ENCODE assay signal across 8 cellular contexts in genomic region chr5:157342822-157343402, GRCh38.
A peak's percentile ranks its signal among the peaks of the same experiment; 100 is the strongest.
DNase-seq lines count a peak whose midpoint lies in the region; ATAC-seq and TF ChIP-seq lines count a peak whose summit lies in the region.

No MANE protein-coding gene starts in this region.

- no peaks in the 10 kb centered on the region for H3K36me3 ChIP-seq in breast epithelium
- no peaks in the 10 kb centered on the region for H3K36me3 ChIP-seq in PC-3 (ENCODE audit: low read depth, low read length)
- peaks cover 13% of the 10 kb centered on the region for H3K36me3 ChIP-seq in lower lobe of right lung
- H3K36me3 ChIP-seq in suprapubic skin, result no peaks in the 10 kb centered on the region

- 84% methylated on average over 16 of the region's 16 CpGs for WGBS in suprapubic skin

- no peaks in the 10 kb centered on the region for H3F3A ChIP-seq in PC-3 (ENCODE audit: low read length, unreplicated experiment)

- H3K4me3 Mint-ChIP-seq in MCF 10A (ENCODE audit: unreplicated experiment), result no peak overlapping the region

- H3K36me3 Mint-ChIP-seq in MCF 10A (ENCODE audit: insufficient read depth, unreplicated experiment), result no peaks in the 10 kb centered on the region

- no peaks in the 10 kb centered on the region for H3K9me3 ChIP-seq in breast epithelium
- no peaks in the 10 kb centered on the region for H3K9me3 ChIP-seq in PC-3 (ENCODE audit: low read length)
- H3K9me3 ChIP-seq in lower lobe of right lung, result no peaks in the 10 kb centered on the region
- no peaks in the 10 kb centered on the region for H3K9me3 ChIP-seq in suprapubic skin

- H3K9me2 ChIP-seq in PC-3 (replicated peaks; ENCODE audit: low read length), result no peaks in the 10 kb centered on the region

- H3K27ac Mint-ChIP-seq in MCF 10A (ENCODE audit: low read depth, unreplicated experiment), result no peak overlapping the region

- H3K79me2 ChIP-seq in PC-3 (ENCODE audit: low read length), result no peaks in the 10 kb centered on the region

- no peak overlapping the region for H3K4me3 ChIP-seq in breast epithelium
- H3K4me3 ChIP-seq in PC-3 (ENCODE audit: low read length), result no peak overlapping the region
- H3K4me3 ChIP-seq in lower lobe of right lung, result no peak overlapping the region
- no peak overlapping the region for H3K4me3 ChIP-seq in suprapubic skin

- TF ChIP-seq POLR2A in breast epithelium (IDR thresholded peaks at IDR 0.05) (no peak), suprapubic skin (IDR thresholded peaks at IDR 0.05) (no peak)

- no TSS peak for BruUV-seq in MCF 10A (replicated peaks; lab: Mats Ljungman, UMichigan)
- no TSS peak for BruUV-seq in PC-3 (replicated peaks; lab: Mats Ljungman, UMichigan)

- ATAC-seq in PC-3 (peak; percentile 82), lower lobe of right lung (peak in 1 of 2 donors; percentile 21), GM19452 (IDR thresholded peaks at IDR 0.05; ENCODE audit: unreplicated experiment) (no peak), GM18858 (IDR thresholded peaks at IDR 0.05; ENCODE audit: unreplicated experiment) (no peak)

- POLR2A ChIA-PET in MCF 10A (lab: Yijun Ruan, JAX) (interaction anchor here (1.2 kb wide), 1 partner anchor 48 kb away, joined by 3 read pairs; no protein-coding TSS in a partner anchor), PC-3 (lab: Charles Lee; ENCODE audit: unreplicated experiment) (no interaction called here)

- no peaks in the 10 kb centered on the region for H3K4me1 ChIP-seq in breast epithelium
- no peaks in the 10 kb centered on the region for H3K4me1 ChIP-seq in PC-3 (ENCODE audit: insufficient read depth, low read length)
- H3K4me1 ChIP-seq in lower lobe of right lung, result no peaks in the 10 kb centered on the region
- H3K4me1 ChIP-seq in suprapubic skin, result no peaks in the 10 kb centered on the region

- H3K9ac ChIP-seq in PC-3 (ENCODE audit: low read length), result no peak overlapping the region

- intact Hi-C loops in MCF 10A (cut with micrococcal nuclease) (loop anchor here (1.0 to 5.0 kb wide), 2 partner anchors 134 to 374 kb away; no protein-coding TSS in a partner anchor), breast epithelium (cut with DNase I; ENCODE audit: low total_unique reads) (loop anchor here (5.0 kb wide), 1 partner anchor 514 kb away; the partner anchor contains the start of gene CLINT1), PC-3 (cut with micrococcal nuclease) (no loop called here), lower lobe of right lung (cut with DNase I) (no loop called here)

- no peaks in the 10 kb centered on the region for H3K27me3 ChIP-seq in breast epithelium
- H3K27me3 ChIP-seq in PC-3 (ENCODE audit: low read length), result no peaks in the 10 kb centered on the region
- H3K27me3 ChIP-seq in lower lobe of right lung (ENCODE audit: low read depth), result no peaks in the 10 kb centered on the region
- no peaks in the 10 kb centered on the region for H3K27me3 ChIP-seq in suprapubic skin

- H3K27ac ChIP-seq in breast epithelium (no peak overlapping the region), PC-3 (ENCODE audit: low read length) (no peak overlapping the region), lower lobe of right lung (no peak overlapping the region), suprapubic skin (no peak overlapping the region)

- H3K4me2 ChIP-seq in PC-3 (ENCODE audit: low read length), result no peak overlapping the region

- DNase-seq in MCF 10A (ENCODE audit: unreplicated experiment) (peak; percentile 66), breast epithelium (ENCODE audit: low spot score in 2 of 2) (no peak), PC-3 (peak; percentile 70), astrocyte of the hippocampus (ENCODE audit: low read depth, low spot score) (peak; percentile 32), lower lobe of right lung (peak; percentile 55), suprapubic skin (ENCODE audit: low spot score in 2 of 2) (no peak)

- no peaks in the 10 kb centered on the region for H3K9me3 Mint-ChIP-seq in MCF 10A (ENCODE audit: unreplicated experiment)

- no peak for TF ChIP-seq EP300 in suprapubic skin (IDR thresholded peaks at IDR 0.05)

- peak; percentile 82 for TF ChIP-seq CTCF in MCF 10A (IDR thresholded peaks at IDR 0.05; ENCODE audit: unreplicated experiment)
- peak in 1 of 3 donors; percentile 29 for TF ChIP-seq CTCF in breast epithelium (IDR thresholded peaks at IDR 0.05)
- TF ChIP-seq CTCF in PC-3 (conservative IDR thresholded peaks at IDR 0.05; ENCODE audit: low read depth, low read length), result peak; percentile 91
- TF ChIP-seq CTCF in lower lobe of right lung (IDR thresholded peaks at IDR 0.05), result peak; percentile 51
- TF ChIP-seq CTCF in suprapubic skin (IDR thresholded peaks at IDR 0.05), result peak in 1 of 2 donors; percentile 43

- H3K27me3 Mint-ChIP-seq in MCF 10A (ENCODE audit: insufficient read depth, unreplicated experiment), result no peaks in the 10 kb centered on the region

- no peaks in the 10 kb centered on the region for H3K4me1 Mint-ChIP-seq in MCF 10A (ENCODE audit: insufficient read depth, unreplicated experiment)

- CTCF ChIA-PET in MCF 10A (lab: Yijun Ruan, JAX), result interaction anchor here (0.6 to 8.6 kb wide), 43 partner anchors 7 to 719 kb away, joined by 3 to 84 read pairs (median 6); no protein-coding TSS in a partner anchor
- CTCF ChIA-PET in PC-3 (lab: Charles Lee), result interaction anchor here (0.6 to 1.9 kb wide), 6 partner anchors 10 to 401 kb away, joined by 3 to 7 read pairs (median 4); partner anchors contain the start of gene LSM11

- H4K20me1 ChIP-seq in PC-3 (ENCODE audit: low read length), result no peaks in the 10 kb centered on the region

- H2AFZ ChIP-seq in PC-3 (ENCODE audit: low read length), result no peak overlapping the region

Comparison
In these comparisons a context has a peak if more than half of its experiments do, and no peak if none do; other contexts are left out.
1. DNase-seq: peak in MCF 10A (single experiment), PC-3 (single experiment), astrocyte of the hippocampus (single experiment) and lower lobe of right lung (single experiment); none in breast epithelium (0 of 2) and suprapubic skin (0 of 2).
2. intact Hi-C loops: an anchor here in MCF 10A (1.0 to 5.0 kb wide) and breast epithelium (5.0 kb wide); none called in PC-3 and lower lobe of right lung.